8 cellular contexts compared by ENCODE assay signal in the genomic region with DNA sequence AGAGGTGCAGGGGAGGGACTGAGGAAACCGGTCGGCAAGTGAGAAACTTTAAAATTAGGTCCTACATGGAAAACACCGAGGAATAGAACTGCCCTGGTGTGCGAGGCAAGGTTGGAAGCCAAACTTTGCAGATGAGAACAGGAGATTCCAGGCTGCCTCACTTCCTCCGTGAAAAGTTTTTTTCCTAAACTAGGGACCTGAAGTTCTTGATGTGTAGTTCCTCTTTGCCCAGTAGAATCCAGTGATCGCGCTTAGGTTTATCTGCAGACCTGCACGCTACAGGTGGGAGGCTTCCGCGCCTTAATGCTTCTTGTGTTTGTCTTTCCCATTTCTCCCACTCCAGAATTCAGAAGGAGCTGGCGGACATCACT. TPM values are rescaled to one million over a fixed set of nuclear protein-coding genes. Genes with fewer than 3 reads are reported as not detected.
A peak's percentile ranks its signal among the peaks of the same experiment; 100 is the strongest.
DNase-seq lines count a peak whose midpoint lies in the region; ATAC-seq and TF ChIP-seq lines count a peak whose summit lies in the region.

No MANE protein-coding gene starts in this region.

- peak overlapping the region; percentile 88 for H3K27ac Mint-ChIP-seq in CD4-positive, alpha-beta T cell
- peak overlapping the region; percentile 90 to 97 for H3K27ac Mint-ChIP-seq in activated naive CD4-positive, alpha-beta T cell treated with anti-CD3 and anti-CD28 coated beads, Interleukin-2, amount 50 U/mL, for 72 hours
- peak overlapping the region; percentile 96 for H3K27ac Mint-ChIP-seq in stimulated activated naive B cell treated with anti-CD40 and anti-IgM and Interleukin-4, amounts not matched to agents 10 μg/mL and 1 μg/mL and 100 μg/mL, for 72 hours

- no peaks in the 10 kb centered on the region for H3K27me3 ChIP-seq in CD4-positive, alpha-beta T cell (ENCODE audit: control insufficient read depth, insufficient read depth, low read length)
- H3K27me3 ChIP-seq in iPS-20b (ENCODE audit: insufficient read depth, low read length), result no peaks in the 10 kb centered on the region

- H3K36me3 Mint-ChIP-seq in CD4-positive, alpha-beta T cell (ENCODE audit: low read depth), result peaks cover 44% of the 10 kb centered on the region
- peaks cover 17 to 36% of the 10 kb centered on the region in 2 donors for H3K36me3 Mint-ChIP-seq in activated naive CD4-positive, alpha-beta T cell treated with anti-CD3 and anti-CD28 coated beads, Interleukin-2, amount 50 U/mL, for 72 hours
- H3K36me3 Mint-ChIP-seq in stimulated activated naive B cell treated with anti-CD40 and anti-IgM and Interleukin-4, amounts not matched to agents 10 μg/mL and 1 μg/mL and 100 μg/mL, for 72 hours, result peaks cover 9 to 32% of the 10 kb centered on the region in 2 donors

- H3K4me1 ChIP-seq in iPS-20b (ENCODE audit: insufficient read depth, low read length), result peaks cover 25% of the 10 kb centered on the region; the same call in 1 of the 2 replicates

- peaks cover 73% of the 10 kb centered on the region for H3K4me1 Mint-ChIP-seq in CD4-positive, alpha-beta T cell (ENCODE audit: low read depth)
- peaks cover 42 to 63% of the 10 kb centered on the region in 2 donors for H3K4me1 Mint-ChIP-seq in stimulated activated naive B cell treated with anti-CD40 and anti-IgM and Interleukin-4, amounts not matched to agents 10 μg/mL and 1 μg/mL and 100 μg/mL, for 72 hours

- CTCF ChIA-PET in CD4-positive, alpha-beta T cell (lab: Charles Lee), result no interaction called here

- H3K4me3 Mint-ChIP-seq in CD4-positive, alpha-beta T cell, result peak overlapping the region; percentile 98
- peak overlapping the region; percentile 88 to 93 for H3K4me3 Mint-ChIP-seq in stimulated activated naive B cell treated with anti-CD40 and anti-IgM and Interleukin-4, amounts not matched to agents 10 μg/mL and 1 μg/mL and 100 μg/mL, for 72 hours

- TF ChIP-seq CTCF in CD4-positive, alpha-beta T cell (IDR thresholded peaks at IDR 0.05), result no peak

- DNase-seq in CD4-positive, alpha-beta T cell, result no peak
- DNase-seq in activated naive CD4-positive, alpha-beta T cell treated with anti-CD3 and anti-CD28 coated beads, Interleukin-2, amount 50 U/mL, for 72 hours (ENCODE audit: low spot score in 2 of 2), result no peak
- DNase-seq in stimulated activated naive B cell treated with anti-CD40 and anti-IgM and Interleukin-4, amounts not matched to agents 10 μg/mL and 1 μg/mL and 100 μg/mL, for 72 hours, result no peak
- DNase-seq in dedifferentiated amniotic fluid mesenchymal stem cell (ENCODE audit: extremely low spot score) (no peak), hepatic stellate cell (ENCODE audit: low spot score) (no peak), hypothalamus (lab: John Stamatoyannopoulos, UW) (no peak)

- intact Hi-C loops in CD4-positive, alpha-beta T cell (cut with DNase I, micrococcal nuclease), result no loop called here

- H3K9me3 Mint-ChIP-seq in CD4-positive, alpha-beta T cell, result no peaks in the 10 kb centered on the region
- H3K9me3 Mint-ChIP-seq in activated naive CD4-positive, alpha-beta T cell treated with anti-CD3 and anti-CD28 coated beads, Interleukin-2, amount 50 U/mL, for 72 hours, result no peaks in the 10 kb centered on the region
- no peaks in the 10 kb centered on the region for H3K9me3 Mint-ChIP-seq in stimulated activated naive B cell treated with anti-CD40 and anti-IgM and Interleukin-4, amounts not matched to agents 10 μg/mL and 1 μg/mL and 100 μg/mL, for 72 hours

- peak overlapping the region; percentile 86 for H3K9ac ChIP-seq in iPS-20b (ENCODE audit: low read depth, low read length)

- no peak overlapping the region for H3K27ac ChIP-seq in CD4-positive, alpha-beta T cell (ENCODE audit: low read depth, low read length)
- H3K27ac ChIP-seq in iPS-20b (ENCODE audit: low read length), result peak overlapping the region; percentile 25

- peak; percentile 13 for ATAC-seq in CD4-positive, alpha-beta T cell (ENCODE audit: poor library complexity)
- ATAC-seq in HG02852 (IDR thresholded peaks at IDR 0.05; ENCODE audit: unreplicated experiment), result peak; percentile 6
- peak; percentile 2 to 18 for ATAC-seq in activated naive CD4-positive, alpha-beta T cell treated with anti-CD3 and anti-CD28 coated beads, Interleukin-2, amount 50 U/mL, for 72 hours
- peak; percentile 10 for ATAC-seq in stimulated activated naive B cell treated with anti-CD40 and anti-IgM and Interleukin-4, amounts not matched to agents 10 μg/mL and 1 μg/mL and 100 μg/mL, for 72 hours (replicated peaks)

- peaks cover 44% of the 10 kb centered on the region for H3K36me3 ChIP-seq in iPS-20b (ENCODE audit: insufficient read depth, low read depth, low read length)

- POLR2A ChIA-PET in CD4-positive, alpha-beta T cell (lab: Charles Lee), result interaction anchor here (1.2 to 7.4 kb wide), 3 partner anchors 9 to 135 kb away, joined by 3 to 63 read pairs (median 3); a partner anchor contains a TSS

- peak overlapping the region; percentile 80 for H3K4me3 ChIP-seq in iPS-20b (ENCODE audit: low read length)

- no peaks in the 10 kb centered on the region for H3K9me3 ChIP-seq in CD4-positive, alpha-beta T cell (ENCODE audit: control insufficient read depth, low read length)
- no peaks in the 10 kb centered on the region for H3K9me3 ChIP-seq in iPS-20b (ENCODE audit: insufficient read depth, low read depth, low read length)

- H3K27me3 Mint-ChIP-seq in CD4-positive, alpha-beta T cell, result no peaks in the 10 kb centered on the region
- H3K27me3 Mint-ChIP-seq in stimulated activated naive B cell treated with anti-CD40 and anti-IgM and Interleukin-4, amounts not matched to agents 10 μg/mL and 1 μg/mL and 100 μg/mL, for 72 hours, result no peaks in the 10 kb centered on the region

RNA-seq across cellular contexts. Expression of a gene that starts 5.3 kb away (rescaled TPM):
- total RNA-seq in CD4-positive, alpha-beta T cell, result 10 to 100 TPM; 49.8 to 52.2 TPM
- total RNA-seq in activated naive CD4-positive, alpha-beta T cell treated with anti-CD3 and anti-CD28 coated beads, Interleukin-2, amount 50 U/mL, for 72 hours, result 10 to 100 TPM; 29.6 to 82.2 TPM
